8 cellular contexts compared by ENCODE assay signal in genomic region chr14:91114079-91115065, GRCh38. TPM values are rescaled to one million over a fixed set of nuclear protein-coding genes. Genes with fewer than 3 reads are reported as not detected.
DNase-seq lines count a peak whose midpoint lies in the region; ATAC-seq, FAIRE-seq and TF ChIP-seq lines count a peak whose summit lies in the region.

No MANE protein-coding gene starts in this region.

- H3K4me1 ChIP-seq in kidney (ENCODE audit: control insufficient read depth in 1 of 2, insufficient read depth in 1 of 2, low read depth in 1 of 2, low read length in 2 of 2), result peaks cover 20 to 21% of the 10 kb centered on the region in 2 donors

- ATAC-seq in HG02884 (IDR thresholded peaks at IDR 0.05; ENCODE audit: unreplicated experiment), result peak; percentile 81

- no peak for FAIRE-seq in kidney (lab: Jason Lieb, UNC)

- intact Hi-C loops in kidney (cut with DNase I), result no loop called here

- H3K4me3 ChIP-seq in kidney (ENCODE audit: low read length in 2 of 2), result peak overlapping the region; percentile 91 to 97

- peak overlapping the region; percentile 94 to 98 for H3K9ac ChIP-seq in kidney (ENCODE audit: low read length in 2 of 2)

- H3K9me3 ChIP-seq in kidney (ENCODE audit: control insufficient read depth in 1 of 2, low read length in 2 of 2), result no peaks in the 10 kb centered on the region

- peak; percentile 87 to 92 (median 90) for DNase-seq in NCI-H1417 (lab: John Stamatoyannopoulos, UW)
- no peak for DNase-seq in NCI-H1417 treated with DMSO at 0.1 percent for 48 hours (lab: John Stamatoyannopoulos, UW)
- DNase-seq in NCI-H2107 treated with DMSO at 0.1 percent for 48 hours (lab: John Stamatoyannopoulos, UW; ENCODE audit: unreplicated experiment), result peak; percentile 92
- DNase-seq in activated CD4-positive, CD25-positive, alpha-beta regulatory T cell (lab: John Stamatoyannopoulos, UW), result peak; percentile 30 to 50 (median 44)
- peak; percentile 71 for DNase-seq in cerebellar cortex (ENCODE audit: low spot score)
- no peak for DNase-seq in kidney
- DNase-seq in stimulated activated CD4-positive, alpha-beta T cell treated with anti-CD3 and anti-CD28 coated beads, Interleukin-12 subunit alpha, Interleukin-12 subunit beta, amount 100 ng/mL, for 48 hours (ENCODE audit: low read depth in 2 of 3, low spot score in 1 of 3), result peak; percentile 47 to 61 (median 56)

- no peaks in the 10 kb centered on the region for H3K36me3 ChIP-seq in kidney (ENCODE audit: control insufficient read depth in 1 of 2, insufficient read depth in 2 of 2, low read length in 2 of 2)

- peak overlapping the region; percentile 90 to 96 for H3K27ac ChIP-seq in kidney (ENCODE audit: low read depth in 2 of 2, low read length in 2 of 2)

- TF ChIP-seq CTCF in kidney (IDR thresholded peaks at IDR 0.05; ENCODE audit: borderline replicate concordance, extremely low read depth, insufficient read depth), result no peak

RNA-seq across cellular contexts. Expression of gene DGLUCY, which starts 0.5 kb away (rescaled TPM):
- 79.7 TPM for total RNA-seq in kidney
- 83.4 TPM for polyA plus RNA-seq in kidney (ENCODE audit: insufficient read depth, low read depth, low replicate concordance)

RNA-seq across cellular contexts. Expression of gene RPS6KA5, which starts 53.9 kb away (rescaled TPM):
- 9.4 TPM for total RNA-seq in kidney
- 0.95 TPM for polyA plus RNA-seq in kidney (ENCODE audit: insufficient read depth, low read depth, low replicate concordance)

Comparison
In these comparisons a context has a peak if more than half of its experiments do, and no peak if none do; other contexts are left out.
1. DNase-seq: peak in NCI-H1417 (3 of 3), NCI-H2107 treated with DMSO at 0.1 percent for 48 hours (single experiment), activated CD4-positive, CD25-positive, alpha-beta regulatory T cell (4 of 4), cerebellar cortex (single experiment) and stimulated activated CD4-positive, alpha-beta T cell treated with anti-CD3 and anti-CD28 coated beads, Interleukin-12 subunit alpha, Interleukin-12 subunit beta, amount 100 ng/mL, for 48 hours (3 of 3); none in NCI-H1417 treated with DMSO at 0.1 percent for 48 hours (single experiment) and kidney (single experiment).